In the genomic region with DNA sequence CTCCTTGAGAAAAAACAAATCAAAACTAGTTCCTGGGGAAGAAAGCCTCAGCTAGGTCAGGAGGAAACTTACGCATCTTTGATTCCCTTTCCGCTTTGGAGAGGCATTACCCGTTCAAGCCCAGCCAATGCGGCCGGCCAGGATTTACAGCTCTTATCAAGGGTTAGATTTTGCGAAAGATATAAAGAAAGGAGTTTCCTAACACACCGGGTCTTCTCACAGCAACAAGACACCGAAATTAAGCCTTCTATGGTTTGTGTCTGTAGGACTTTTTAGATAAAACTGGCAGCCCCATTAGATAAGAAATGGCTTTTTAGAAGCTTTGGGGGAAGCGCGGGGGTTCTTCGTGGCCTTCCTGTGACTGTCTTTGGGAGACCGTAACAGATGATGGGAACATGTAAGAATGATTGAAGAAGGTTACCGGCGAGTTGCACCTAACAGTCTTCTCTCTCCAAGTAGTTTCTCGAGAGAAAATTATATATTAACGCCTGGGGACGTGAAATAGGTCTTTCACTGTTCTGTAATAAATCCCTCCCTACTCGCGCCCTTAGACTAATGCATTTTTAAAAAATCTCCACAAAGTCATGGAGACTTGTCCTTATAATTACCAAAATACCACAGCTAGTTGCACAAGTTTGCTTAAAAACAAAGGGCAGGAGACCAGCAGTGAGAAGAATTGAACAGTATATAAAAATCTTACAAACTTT, we compare ENCODE assay signal across 10 cellular contexts. TPM values are rescaled to one million over a fixed set of nuclear protein-coding genes. Genes with fewer than 3 reads are reported as not detected.
DNase-seq lines count a peak whose midpoint lies in the region.
"Had no signal": no experiment of that assay in that cellular context is flagged by ENCODE, and none has a peak within 500 bp of the region (broad histone marks: within the 10 kb centered on the region; RNA-seq: fewer than 3 reads in every experiment).

No MANE protein-coding gene starts in this region.

- H3K4me1 ChIP-seq in iPS-15b (ENCODE audit: control insufficient read depth, insufficient read depth, low read length), result peaks cover 36% of the 10 kb centered on the region
- H3K4me1 ChIP-seq in subcutaneous abdominal adipose tissue (ENCODE audit: control insufficient read depth in 5 of 5, insufficient read depth in 5 of 5, low read length in 5 of 5), result peaks cover 1 to 38% (median 33%) of the 10 kb centered on the region in 5 donors

- H3K27ac Mint-ChIP-seq in activated CD4-positive, alpha-beta T cell treated with anti-CD3 and anti-CD28 coated beads, Interleukin-2, amount 10 ng/mL, durations not matched to agents 24 days and 14 days, result no peak overlapping the region

- H3K9me3 ChIP-seq in SK-N-MC (ENCODE audit: low read depth, low read length), result no peaks in the 10 kb centered on the region
- H3K9me3 ChIP-seq in iPS-15b (ENCODE audit: control insufficient read depth, insufficient read depth, low read length), result no peaks in the 10 kb centered on the region
- no peaks in the 10 kb centered on the region for H3K9me3 ChIP-seq in subcutaneous abdominal adipose tissue (ENCODE audit: control insufficient read depth in 5 of 5, low read length in 5 of 5)

- H3K27me3 ChIP-seq in iPS-15b (ENCODE audit: control insufficient read depth, insufficient read depth, low read length) (peaks cover 92% of the 10 kb centered on the region), subcutaneous abdominal adipose tissue (ENCODE audit: control insufficient read depth in 5 of 5, insufficient read depth in 4 of 5, low read length in 5 of 5) (peaks cover 55 to 92% (median 84%) of the 10 kb centered on the region in 5 donors)

- intact Hi-C loops in activated CD4-positive, alpha-beta T cell treated with anti-CD3 and anti-CD28 coated beads, Interleukin-2, amount 10 ng/mL, durations not matched to agents 24 days and 14 days (cut with micrococcal nuclease), result loop anchor here (5.0 kb wide), 1 partner anchor 1275 kb away; no protein-coding TSS in a partner anchor

- H3K9me3 Mint-ChIP-seq in activated CD4-positive, alpha-beta T cell treated with anti-CD3 and anti-CD28 coated beads, Interleukin-2, amount 10 ng/mL, durations not matched to agents 24 days and 14 days, result peaks cover 20% of the 10 kb centered on the region

- DNase-seq in activated CD4-positive, alpha-beta T cell treated with anti-CD3 and anti-CD28 coated beads, Interleukin-2, amount 10 ng/mL, durations not matched to agents 24 days and 14 days, result no peak
- DNase-seq in activated CD4-positive, alpha-beta T cell treated with anti-CD3 and anti-CD28 coated beads for 4 hours, result no peak
- DNase-seq in SK-N-MC (ENCODE audit: low read depth, low spot score) (no peak), NCI-H1694 treated with DMSO at 0.1 percent for 48 hours (lab: John Stamatoyannopoulos, UW) (no peak), NCI-H2107 (lab: John Stamatoyannopoulos, UW) (no peak), 8988T (no peak)
- DNase-seq: activated naive CD4-positive, alpha-beta T cell had no signal

- H3K27ac ChIP-seq in SK-N-MC (no peak overlapping the region), subcutaneous abdominal adipose tissue (ENCODE audit: low read depth, low read length) (no peak overlapping the region)

- no peaks in the 10 kb centered on the region for H3K36me3 Mint-ChIP-seq in activated CD4-positive, alpha-beta T cell treated with anti-CD3 and anti-CD28 coated beads, Interleukin-2, amount 10 ng/mL, durations not matched to agents 24 days and 14 days (ENCODE audit: low read depth)

- H3K36me3 ChIP-seq in SK-N-MC (ENCODE audit: insufficient read depth, low read length) (no peaks in the 10 kb centered on the region), iPS-15b (ENCODE audit: control insufficient read depth, insufficient read depth, low read length) (no peaks in the 10 kb centered on the region), subcutaneous abdominal adipose tissue (ENCODE audit: control insufficient read depth in 5 of 5, insufficient read depth in 5 of 5, low read length in 5 of 5) (no peaks in the 10 kb centered on the region)

- peaks cover 98% of the 10 kb centered on the region for H3K27me3 Mint-ChIP-seq in activated CD4-positive, alpha-beta T cell treated with anti-CD3 and anti-CD28 coated beads, Interleukin-2, amount 10 ng/mL, durations not matched to agents 24 days and 14 days

- peak overlapping the region; percentile 19 for H3K4me3 Mint-ChIP-seq in activated CD4-positive, alpha-beta T cell treated with anti-CD3 and anti-CD28 coated beads, Interleukin-2, amount 10 ng/mL, durations not matched to agents 24 days and 14 days

- H3K9ac ChIP-seq in SK-N-MC (ENCODE audit: insufficient read length) (peak overlapping the region; percentile 75), iPS-15b (ENCODE audit: low read depth, low read length) (no peak overlapping the region), subcutaneous abdominal adipose tissue (ENCODE audit: low read length in 5 of 5) (no peak overlapping the region)

- H3K4me3 ChIP-seq in SK-N-MC (peak overlapping the region; percentile 98), iPS-15b (ENCODE audit: low read depth, low read length) (peak overlapping the region; percentile 43), subcutaneous abdominal adipose tissue (ENCODE audit: low read depth in 1 of 5, low read length in 5 of 5) (peak overlapping the region in 4 of 5 donors; percentile 2 to 60 (median 19))

- peaks cover 4% of the 10 kb centered on the region for H3K4me1 Mint-ChIP-seq in activated CD4-positive, alpha-beta T cell treated with anti-CD3 and anti-CD28 coated beads, Interleukin-2, amount 10 ng/mL, durations not matched to agents 24 days and 14 days

RNA-seq across cellular contexts. Expression of gene ISL1, which starts 1.3 kb away (rescaled TPM):
- total RNA-seq in activated CD4-positive, alpha-beta T cell treated with anti-CD3 and anti-CD28 coated beads, Interleukin-2, amount 10 ng/mL, durations not matched to agents 24 days and 14 days, result not detected in 2 replicates
- total RNA-seq: T-helper 2 cell treated with Interferon-gamma antibody and Interleukin-4, amounts not matched to agents 100 ng/mL and 5 ng/mL, for 36 hours had no signal

Comparison
In these comparisons a context has a peak if more than half of its experiments do, and no peak if none do; other contexts are left out.
1. H3K4me3 ChIP-seq: peak in every context shown above with its lines; median percentile 98 in SK-N-MC; 43 in iPS-15b; 19 in subcutaneous abdominal adipose tissue.